In the genomic region with DNA sequence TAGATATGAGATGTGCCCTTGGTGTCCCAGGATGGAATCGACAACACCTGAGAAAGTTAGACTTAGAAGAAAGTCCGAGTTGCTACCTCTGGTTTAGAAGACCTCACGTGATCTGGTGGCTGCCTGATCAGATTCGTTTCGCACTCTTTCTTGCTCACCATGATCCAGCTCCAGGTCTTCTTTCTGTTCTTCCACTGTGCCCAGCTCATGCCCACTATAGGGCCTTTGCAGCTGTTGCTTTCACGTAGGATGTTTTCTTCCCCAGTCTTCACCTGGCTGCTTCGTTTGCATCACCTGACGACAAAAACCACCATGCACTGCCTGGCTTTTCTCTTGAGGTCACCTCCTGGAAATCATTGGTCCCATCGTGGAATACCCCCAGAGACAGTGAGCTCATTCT, we compare ENCODE assay signal across 27 cellular contexts.
"Had no signal": no experiment of that assay in that cellular context is flagged by ENCODE, and none has a peak within 500 bp of the region (broad histone marks: within the 10 kb centered on the region; RNA-seq: fewer than 3 reads in every experiment).

No MANE protein-coding gene starts in this region.

- H3K9me3 Mint-ChIP-seq: stimulated activated effector memory CD8-positive, alpha-beta T cell treated with anti-CD3 and anti-CD28 coated beads, Interleukin-12 subunit alpha, Interleukin-12 subunit beta, amount 100 ng/mL, for 72 hours had no signal

- H3K36me3 ChIP-seq: neural progenitor cell, ovary, right lobe of liver, sigmoid colon, stomach, thoracic aorta, thyroid gland, tibial nerve, upper lobe of left lung, vagina had no signal

- ATAC-seq: psoas muscle; right cardiac atrium; right lobe of liver; stimulated activated effector memory CD8-positive, alpha-beta T cell treated with anti-CD3 and anti-CD28 coated beads, Interleukin-12 subunit alpha, Interleukin-12 subunit beta, amount 100 ng/mL, for 72 hours had no signal

- H3K27me3 ChIP-seq: neural progenitor cell, ovary, right lobe of liver, sigmoid colon, stomach, thyroid gland, tibial nerve, upper lobe of left lung, vagina had no signal

- H3K36me3 Mint-ChIP-seq: neural progenitor cell; stimulated activated effector memory CD8-positive, alpha-beta T cell treated with anti-CD3 and anti-CD28 coated beads, Interleukin-12 subunit alpha, Interleukin-12 subunit beta, amount 100 ng/mL, for 72 hours; stimulated activated naive B cell treated with anti-CD40 and anti-IgM and Interleukin-4, amounts not matched to agents 10 μg/mL and 1 μg/mL and 100 μg/mL, for 72 hours had no signal

- H3K9me3 ChIP-seq: ovary, right lobe of liver, sigmoid colon, thyroid gland, upper lobe of left lung, vagina had no signal

- H3K4me3 ChIP-seq: neural progenitor cell, ovary, psoas muscle, right lobe of liver, sigmoid colon, stomach, thoracic aorta, thyroid gland, tibial nerve, upper lobe of left lung, vagina had no signal

- FAIRE-seq: small intestine, urothelium cell line had no signal

- H3K4me3 Mint-ChIP-seq: nephron; neural progenitor cell; stimulated activated effector memory CD8-positive, alpha-beta T cell treated with anti-CD3 and anti-CD28 coated beads, Interleukin-12 subunit alpha, Interleukin-12 subunit beta, amount 100 ng/mL, for 72 hours; stimulated activated naive B cell treated with anti-CD40 and anti-IgM and Interleukin-4, amounts not matched to agents 10 μg/mL and 1 μg/mL and 100 μg/mL, for 72 hours; stimulated activated naive CD8-positive, alpha-beta T cell treated with anti-CD3 and anti-CD28 coated beads, Interleukin-15, Interleukin-2, amounts not matched to agents 100 ng/mL and 50 ng/mL, for 24 hours had no signal

- DNase-seq: occipital lobe; ovary; posterior cingulate gyrus; psoas muscle; right cardiac atrium; right lobe of liver; sigmoid colon; small intestine; stimulated activated CD4-positive, alpha-beta T cell treated with anti-CD3 and anti-CD28 coated beads, Interleukin-15, amount 100 ng/mL, for 24 hours; stimulated activated CD4-positive, alpha-beta T cell treated with anti-CD3 and anti-CD28 coated beads, Interleukin-2, amount 100 ng/mL, for 24 hours; stimulated activated CD4-positive, alpha-beta T cell treated with anti-CD3 and anti-CD28 coated beads, Interleukin-2, amount 100 ng/mL, for 48 hours; stimulated activated CD4-positive, alpha-beta T cell treated with anti-CD3 and anti-CD28 coated beads, Interleukin-4, amount 100 ng/mL, for 24 hours; stimulated activated naive B cell treated with anti-CD40 and anti-IgM and Interleukin-4, amounts not matched to agents 10 μg/mL and 1 μg/mL and 100 μg/mL, for 72 hours; stimulated activated naive CD4-positive, alpha-beta T cell treated with Interleukin-2 at 50 U/mL for 16 hours; stomach; thyroid gland; upper lobe of left lung had no signal

- H3K79me2 ChIP-seq: parathyroid adenoma had no signal

- H3K27ac ChIP-seq: neural progenitor cell, ovary, parathyroid adenoma, psoas muscle, right lobe of liver, sigmoid colon, stomach, thoracic aorta, thyroid gland, tibial nerve, upper lobe of left lung, vagina had no signal

- H3K4me1 Mint-ChIP-seq: stimulated activated effector memory CD8-positive, alpha-beta T cell treated with anti-CD3 and anti-CD28 coated beads, Interleukin-12 subunit alpha, Interleukin-12 subunit beta, amount 100 ng/mL, for 72 hours; stimulated activated naive B cell treated with anti-CD40 and anti-IgM and Interleukin-4, amounts not matched to agents 10 μg/mL and 1 μg/mL and 100 μg/mL, for 72 hours had no signal

- H2AFZ ChIP-seq: neural progenitor cell, parathyroid adenoma had no signal

- H3K4me1 ChIP-seq: neural progenitor cell, parathyroid adenoma, psoas muscle, right lobe of liver, sigmoid colon, stomach, upper lobe of left lung, vagina had no signal

- H3K4me2 ChIP-seq: neural progenitor cell had no signal

- H3K9ac ChIP-seq: neural progenitor cell, parathyroid adenoma had no signal

- H3K27ac Mint-ChIP-seq: nephron; neural progenitor cell; progenitor cell of endocrine pancreas; stimulated activated effector memory CD8-positive, alpha-beta T cell treated with anti-CD3 and anti-CD28 coated beads, Interleukin-12 subunit alpha, Interleukin-12 subunit beta, amount 100 ng/mL, for 72 hours; stimulated activated naive B cell treated with anti-CD40 and anti-IgM and Interleukin-4, amounts not matched to agents 10 μg/mL and 1 μg/mL and 100 μg/mL, for 72 hours; stimulated activated naive CD8-positive, alpha-beta T cell treated with anti-CD3 and anti-CD28 coated beads, Interleukin-15, Interleukin-2, amounts not matched to agents 100 ng/mL and 50 ng/mL, for 24 hours had no signal
